Comparison of ENCODE assay signal across 1 cellular context in genomic region chr6:158011478-158011920, GRCh38.
TF ChIP-seq lines count a peak whose summit lies in the region.

No MANE protein-coding gene starts in this region.

TF ChIP-seq in HepG2, 621 proteins besides CTCF, POLR2A, EP300 and RAD21 (continued from another document and continues in another):
- TF ChIP-seq TIGD3 (CRISPR knock-in tag; IDR thresholded peaks at IDR 0.05; ENCODE audit: borderline replicate concordance) (no peak), ZC3H13 (CRISPR knock-in tag; IDR thresholded peaks at IDR 0.05) (no peak), ZNF446 (CRISPR knock-in tag; IDR thresholded peaks at IDR 0.05) (no peak), JDP2 (CRISPR knock-in tag; IDR thresholded peaks at IDR 0.05; ENCODE audit: borderline replicate concordance) (no peak; the same call in 1 of the 2 replicates), REXO4 (CRISPR knock-in tag; IDR thresholded peaks at IDR 0.05; ENCODE audit: borderline replicate concordance) (no peak), RBM39 (IDR thresholded peaks at IDR 0.05; ENCODE audit: low read depth, low read length, poor library complexity, severe bottlenecking) (no peak), ZIK1 (CRISPR knock-in tag; IDR thresholded peaks at IDR 0.05; ENCODE audit: borderline replicate concordance, low read depth) (no peak), ATAD3A (CRISPR knock-in tag; IDR thresholded peaks at IDR 0.05) (no peak), PLSCR1 (CRISPR knock-in tag; IDR thresholded peaks at IDR 0.05; ENCODE audit: borderline replicate concordance) (no peak), ZFYVE20 (CRISPR knock-in tag; IDR thresholded peaks at IDR 0.05; ENCODE audit: borderline replicate concordance, low read depth) (no peak), AGO2 (optimal IDR thresholded peaks at IDR 0.05; ENCODE audit: low read depth, low read length) (no peak), MED13 (CRISPR knock-in tag; IDR thresholded peaks at IDR 0.05) (peak; percentile 82), ZNF772 (CRISPR knock-in tag; IDR thresholded peaks at IDR 0.05) (no peak; the same call in 1 of the 2 replicates), IRX3 (CRISPR knock-in tag; IDR thresholded peaks at IDR 0.05; ENCODE audit: borderline replicate concordance, low read depth) (no peak), ZNF577 (CRISPR knock-in tag; IDR thresholded peaks at IDR 0.05; ENCODE audit: borderline replicate concordance, low read depth) (no peak), ZNF263 (CRISPR knock-in tag; IDR thresholded peaks at IDR 0.05) (peak; percentile 54; the same call in 1 of the 2 replicates), RELA (CRISPR knock-in tag; IDR thresholded peaks at IDR 0.05) (peak; percentile 31; the same call in 1 of the 2 replicates), AHR (CRISPR knock-in tag; IDR thresholded peaks at IDR 0.05) (no peak), RBM22 (optimal IDR thresholded peaks at IDR 0.05; ENCODE audit: low read length) (no peak), ZNF326 (CRISPR knock-in tag; IDR thresholded peaks at IDR 0.05; ENCODE audit: borderline replicate concordance) (no peak), MTA1 (CRISPR knock-in tag; IDR thresholded peaks at IDR 0.05; ENCODE audit: borderline replicate concordance) (no peak), CHCHD3 (CRISPR knock-in tag; IDR thresholded peaks at IDR 0.05) (no peak), MAFK (conservative IDR thresholded peaks at IDR 0.05 in 1 of 2, IDR thresholded peaks at IDR 0.05 in 1 of 2; ENCODE audit: low read length in 2 of 2) (no peak), ZNF264 (CRISPR knock-in tag; IDR thresholded peaks at IDR 0.05) (peak; percentile 78), MATR3 (CRISPR knock-in tag; IDR thresholded peaks at IDR 0.05) (no peak), TEAD3 (CRISPR knock-in tag; optimal IDR thresholded peaks at IDR 0.05; ENCODE audit: borderline replicate concordance) (peak; percentile 87), NR2F2 (IDR thresholded peaks at IDR 0.05; ENCODE audit: borderline replicate concordance, low read depth) (peak; percentile 99), ZNF891 (CRISPR knock-in tag; IDR thresholded peaks at IDR 0.05) (no peak), ZNF329 (CRISPR knock-in tag; IDR thresholded peaks at IDR 0.05; ENCODE audit: low read depth) (no peak), BORCS8-MEF2B (CRISPR knock-in tag; IDR thresholded peaks at IDR 0.05) (no peak), ZNF362 (CRISPR knock-in tag; IDR thresholded peaks at IDR 0.05; ENCODE audit: borderline replicate concordance) (peak; percentile 82; the same call in 1 of the 2 replicates), ZNF644 (CRISPR knock-in tag; IDR thresholded peaks at IDR 0.05; ENCODE audit: low read depth) (0 out of 2 replicates have a peak, but pooled peaks have one; percentile 26), ONECUT2 (CRISPR knock-in tag; IDR thresholded peaks at IDR 0.05) (peak; percentile 62), ZNF431 (CRISPR knock-in tag; IDR thresholded peaks at IDR 0.05; ENCODE audit: borderline replicate concordance, low read depth) (peak; percentile 35; the same call in 1 of the 2 replicates), DDIT3 (CRISPR knock-in tag; IDR thresholded peaks at IDR 0.05) (0 out of 2 replicates have a peak, but pooled peaks have one; percentile 49), ZNF704 (CRISPR knock-in tag; IDR thresholded peaks at IDR 0.05; ENCODE audit: borderline replicate concordance) (no peak), NCOR1 (IDR thresholded peaks at IDR 0.05; ENCODE audit: borderline replicate concordance, low read length) (peak; percentile 98; the same call in 1 of the 2 replicates), ZBTB34 (CRISPR knock-in tag; IDR thresholded peaks at IDR 0.05) (no peak; the same call in 1 of the 2 replicates), MTF2 (CRISPR knock-in tag; IDR thresholded peaks at IDR 0.05; ENCODE audit: borderline replicate concordance) (no peak), LCORL (IDR thresholded peaks at IDR 0.05) (peak; percentile 93), LCORL (CRISPR knock-in tag; IDR thresholded peaks at IDR 0.05) (peak; percentile 97), ZNF274 (CRISPR knock-in tag; IDR thresholded peaks at IDR 0.05) (no peak), PCBP2 (optimal IDR thresholded peaks at IDR 0.05; ENCODE audit: low read depth, low read length, poor library complexity, severe bottlenecking) (no peak), ZNF816 (CRISPR knock-in tag; IDR thresholded peaks at IDR 0.05; ENCODE audit: borderline replicate concordance) (no peak), KDM5A (IDR thresholded peaks at IDR 0.05; ENCODE audit: borderline replicate concordance, low read length) (peak; percentile 36; the same call in 1 of the 2 replicates), ATF7 (IDR thresholded peaks at IDR 0.05) (peak; percentile 40; the same call in 1 of the 2 replicates), ATF7 (CRISPR knock-in tag; IDR thresholded peaks at IDR 0.05) (0 out of 2 replicates have a peak, but pooled peaks have one; percentile 9), ZNF782 (CRISPR knock-in tag; IDR thresholded peaks at IDR 0.05; ENCODE audit: borderline replicate concordance) (0 out of 2 replicates have a peak, but pooled peaks have one; percentile 53), SMAD1 (CRISPR knock-in tag; IDR thresholded peaks at IDR 0.05; ENCODE audit: borderline replicate concordance, low read depth) (no peak; the same call in 1 of the 2 replicates), KLF12 (CRISPR knock-in tag; IDR thresholded peaks at IDR 0.05; ENCODE audit: borderline replicate concordance) (no peak), ZFP1 (CRISPR knock-in tag; IDR thresholded peaks at IDR 0.05) (0 out of 2 replicates have a peak, but pooled peaks have one; percentile 15), IRF2 (CRISPR knock-in tag; IDR thresholded peaks at IDR 0.05) (peak; percentile 82; the same call in 1 of the 2 replicates), ZNF260 (CRISPR knock-in tag; IDR thresholded peaks at IDR 0.05; ENCODE audit: borderline replicate concordance, low read depth) (no peak), ATF4 (CRISPR knock-in tag; IDR thresholded peaks at IDR 0.05) (peak in 1 of 2 experiments; percentile 89; a peak in 2 of 4 replicates), ZNF598 (CRISPR knock-in tag; IDR thresholded peaks at IDR 0.05; ENCODE audit: borderline replicate concordance) (no peak), ZNF646 (CRISPR knock-in tag; IDR thresholded peaks at IDR 0.05) (peak; percentile 61; the same call in 1 of the 2 replicates), TRAFD1 (CRISPR knock-in tag; IDR thresholded peaks at IDR 0.05; ENCODE audit: borderline replicate concordance) (no peak), SAP130 (CRISPR knock-in tag; IDR thresholded peaks at IDR 0.05; ENCODE audit: low read depth) (peak; percentile 96)
